ENCODE assay signal across 8 cellular contexts in genomic region chr6:105363100-105363754, GRCh38. TPM values are rescaled to one million over a fixed set of nuclear protein-coding genes. Genes with fewer than 3 reads are reported as not detected.
A peak's percentile ranks its signal among the peaks of the same experiment; 100 is the strongest.
DNase-seq lines count a peak whose midpoint lies in the region; ATAC-seq, FAIRE-seq and TF ChIP-seq lines count a peak whose summit lies in the region.

No MANE protein-coding gene starts in this region.

- peaks cover 43% of the 10 kb centered on the region for H3K36me3 Mint-ChIP-seq in neural progenitor cell

- H3K9me3 Mint-ChIP-seq in neural progenitor cell: no peaks in the 10 kb centered on the region

- H4K20me1 ChIP-seq in neural progenitor cell (ENCODE audit: low read depth): no peaks in the 10 kb centered on the region

- H3K4me1 ChIP-seq in neural progenitor cell: no peaks in the 10 kb centered on the region

- no peak overlapping the region for H3K27ac Mint-ChIP-seq in neural progenitor cell

- H3K4me3 Mint-ChIP-seq in neural progenitor cell: no peak overlapping the region

- no peaks in the 10 kb centered on the region for H3K79me2 ChIP-seq in neural progenitor cell (ENCODE audit: low read depth)

- no peak overlapping the region for H3K4me2 ChIP-seq in neural progenitor cell

- no peaks in the 10 kb centered on the region for H3F3A ChIP-seq in neural progenitor cell (ENCODE audit: low read depth)

- FAIRE-seq in bronchial epithelial cell (lab: Jason Lieb, UNC): no peak

- peaks cover 11% of the 10 kb centered on the region for H3K36me3 ChIP-seq in bronchial epithelial cell (ENCODE audit: control insufficient read depth, insufficient read depth, low read length)
- H3K36me3 ChIP-seq in neural progenitor cell: no peaks in the 10 kb centered on the region

- no peaks in the 10 kb centered on the region for H3K9me3 ChIP-seq in neural progenitor cell (ENCODE audit: low read depth)

- DNase-seq in DMS114 treated with DMSO at 0.1 percent for 48 hours (lab: John Stamatoyannopoulos, UW; ENCODE audit: unreplicated experiment) (peak; percentile 3), NCI-H1694 treated with DMSO at 0.1 percent for 48 hours (lab: John Stamatoyannopoulos, UW) (peak; percentile 44), bronchial epithelial cell (ENCODE audit: low read depth) (no peak), neural progenitor cell (ENCODE audit: low spot score) (peak; percentile 47), HT-29 (ENCODE audit: low spot score) (no peak), SKM-1 treated with dmso at 0.1 percent for 144 hours (lab: John Stamatoyannopoulos, UW; ENCODE audit: unreplicated experiment) (no peak)

- no peak for ATAC-seq in GM21825 (IDR thresholded peaks at IDR 0.05; ENCODE audit: unreplicated experiment)
- ATAC-seq in GM18519 (IDR thresholded peaks at IDR 0.05; ENCODE audit: low FRiP score, unreplicated experiment): no peak

- H2AFZ ChIP-seq in neural progenitor cell (replicated peaks): no peak overlapping the region

- H3K27me3 Mint-ChIP-seq in neural progenitor cell (ENCODE audit: insufficient read depth, low read depth): peaks cover 3% of the 10 kb centered on the region

- H3K27ac ChIP-seq in neural progenitor cell: no peak overlapping the region

- H3K4me3 ChIP-seq in bronchial epithelial cell (ENCODE audit: low read depth, low read length): no peak overlapping the region
- H3K4me3 ChIP-seq in neural progenitor cell: no peak overlapping the region

- H3K27me3 ChIP-seq in bronchial epithelial cell (ENCODE audit: control insufficient read depth, insufficient read depth, low read length): no peaks in the 10 kb centered on the region
- H3K27me3 ChIP-seq in neural progenitor cell: no peaks in the 10 kb centered on the region

- no peak overlapping the region for H3K9ac ChIP-seq in neural progenitor cell

- no peaks in the 10 kb centered on the region for H3K4me1 Mint-ChIP-seq in neural progenitor cell

- TF ChIP-seq CTCF in bronchial epithelial cell (IDR thresholded peaks at IDR 0.05; ENCODE audit: insufficient read depth, low read length, severe bottlenecking) (peak; percentile 28), neural progenitor cell (IDR thresholded peaks at IDR 0.05) (peak; percentile 67)

RNA-seq across cellular contexts. Expression of gene PREP, which starts 39.7 kb away (rescaled TPM):
- 30.5 and 32.1 TPM in 2 replicates for total RNA-seq in bronchial epithelial cell
- 24.3 and 28.6 TPM in 2 replicates for total RNA-seq in neural progenitor cell (ENCODE audit: low replicate concordance)
- total RNA-seq in HT-29 (2014; rRNA removed; shearing (Covaris generic)): 14.0 and 15.0 TPM in 2 replicates

Comparison
In these comparisons a context has a peak if more than half of its experiments do, and no peak if none do; other contexts are left out.
1. DNase-seq: peak in DMS114 treated with DMSO at 0.1 percent for 48 hours (single experiment), NCI-H1694 treated with DMSO at 0.1 percent for 48 hours (single experiment) and neural progenitor cell (single experiment); none in bronchial epithelial cell (single experiment), HT-29 (single experiment) and SKM-1 treated with dmso at 0.1 percent for 144 hours (single experiment).